Comparison of ENCODE assay signal across 8 cellular contexts in genomic region chr2:43251171-43251731, GRCh38. TPM values are rescaled to one million over a fixed set of nuclear protein-coding genes. Genes with fewer than 3 reads are reported as not detected.
DNase-seq lines count a peak whose midpoint lies in the region; ATAC-seq, FAIRE-seq and TF ChIP-seq lines count a peak whose summit lies in the region.
"Had no signal": no experiment of that assay in that cellular context is flagged by ENCODE, and none has a peak within 500 bp of the region (broad histone marks: within the 10 kb centered on the region; RNA-seq: fewer than 3 reads in every experiment).

No MANE protein-coding gene starts in this region.

- no peak overlapping the region for H3K27ac ChIP-seq in H1 (ENCODE audit: low read depth, low read length)
- H3K27ac ChIP-seq in mesenchymal stem cell (ENCODE audit: low read length, poor library complexity, severe bottlenecking) = peak overlapping the region; percentile 80
- peak overlapping the region; percentile 38 to 53 (median 48) for H3K27ac ChIP-seq in upper lobe of left lung

- H3K56ac ChIP-seq in H1 (replicated peaks; ENCODE audit: insufficient read length, low read depth, low read length) = no peak overlapping the region

- CTCF ChIA-PET in H1 (lab: Charles Lee; ENCODE audit: partially characterized antibody) = interaction anchor here (0.8 to 2.1 kb wide), 7 partner anchors 10 to 227 kb away, joined by 3 to 10 read pairs (median 4); no protein-coding TSS in a partner anchor

- peak overlapping the region; percentile 49; the same call in 1 of the 2 replicates for H2BK5ac ChIP-seq in H1 (ENCODE audit: low read depth, low read length)
- no peak overlapping the region for H2BK5ac ChIP-seq in mesenchymal stem cell (ENCODE audit: low read depth, low read length, poor library complexity, severe bottlenecking)

- H4K91ac ChIP-seq in H1 (replicated peaks; ENCODE audit: insufficient read length, low read length) = no peak overlapping the region
- peak overlapping the region; percentile 85 for H4K91ac ChIP-seq in mesenchymal stem cell (ENCODE audit: low read length)

- 79% methylated on average over 5 of the region's 5 CpGs; no CpG with 5 or more reads in 1 of the 2 experiments for WGBS in H1 (ENCODE audit: extremely low coverage in 1 of 2, insufficient coverage in 1 of 2, insufficient read length in 1 of 2, insufficient replicate concordance in 2 of 2, low coverage in 1 of 2, low lambda C conversion rate in 2 of 2, missing lambda C conversion rate in 1 of 2), 2 experiments
- 29% methylated on average over 4 of the region's 5 CpGs for WGBS in mesenchymal stem cell
- 62 to 68% methylated on average over 5 of the region's 5 CpGs for WGBS in upper lobe of left lung, 2 donors

- H2BK120ac ChIP-seq in H1 (replicated peaks; ENCODE audit: low read depth, low read length) (no peak overlapping the region), mesenchymal stem cell (ENCODE audit: low read depth, low read length) (no peak overlapping the region)

- H3K4me2 ChIP-seq in H1 (ENCODE audit: insufficient read depth in 1 of 2, low read depth in 2 of 2, low read length in 2 of 2) = no peak overlapping the region
- no peak overlapping the region for H3K4me2 ChIP-seq in mesenchymal stem cell (ENCODE audit: low read length, poor library complexity, severe bottlenecking)

- H2BK15ac ChIP-seq in H1 (ENCODE audit: low read length) (no peak overlapping the region), mesenchymal stem cell (ENCODE audit: low read depth, poor library complexity, severe bottlenecking) (no peak overlapping the region)

- no peak for FAIRE-seq in H1 (lab: Jason Lieb, UNC)

- no peak overlapping the region for H2AFZ ChIP-seq in H1 (ENCODE audit: low read length)
- H2AFZ ChIP-seq in mesenchymal stem cell (ENCODE audit: low read depth, low read length) = no peak overlapping the region

- no peaks in the 10 kb centered on the region; the same call in 1 of the 2 replicates for H3K23me2 ChIP-seq in H1 (ENCODE audit: low read depth, low read length)

- H3K4me3 ChIP-seq in H1 (ENCODE audit: extremely low read depth in 1 of 4, insufficient read depth in 2 of 4, low read depth in 3 of 4, low read length in 4 of 4) = no peak overlapping the region
- H3K4me3 ChIP-seq in mesenchymal stem cell (ENCODE audit: insufficient read depth in 1 of 2, low read depth in 1 of 2, low read length in 2 of 2) = no peak overlapping the region
- no peak overlapping the region for H3K4me3 ChIP-seq in upper lobe of left lung

- H3K9ac ChIP-seq in H1 (replicated peaks in 1 of 4; ENCODE audit: extremely low read depth in 1 of 4, low read depth in 3 of 4, low read length in 3 of 4) (no peak overlapping the region; a peak in 2 of 7 replicates), mesenchymal stem cell (ENCODE audit: low read length) (peak overlapping the region; percentile 75)

- H3K27me3 ChIP-seq in H1 (replicated peaks in 1 of 4; ENCODE audit: control insufficient read depth in 3 of 4, extremely low read depth in 1 of 4, insufficient read depth in 3 of 4, low read length in 3 of 4) = no peaks in the 10 kb centered on the region
- no peaks in the 10 kb centered on the region for H3K27me3 ChIP-seq in mesenchymal stem cell (ENCODE audit: control insufficient read depth in 1 of 2, insufficient read depth in 1 of 2, low read length in 2 of 2)
- no peaks in the 10 kb centered on the region for H3K27me3 ChIP-seq in upper lobe of left lung

- H3K79me1 ChIP-seq in H1 (ENCODE audit: low read depth, low read length) (no peaks in the 10 kb centered on the region), mesenchymal stem cell (replicated peaks; ENCODE audit: low read length, poor library complexity, severe bottlenecking) (no peaks in the 10 kb centered on the region)

- no peak overlapping the region for H4K5ac ChIP-seq in H1 (ENCODE audit: insufficient read length, low read depth, low read length)

- no peaks in the 10 kb centered on the region for H4K20me1 ChIP-seq in H1 (replicated peaks in 1 of 2; ENCODE audit: control insufficient read depth in 1 of 2, insufficient read depth in 2 of 2, low read length in 2 of 2)

- H3K23ac ChIP-seq in H1 (ENCODE audit: insufficient read length) = no peak overlapping the region
- no peak overlapping the region for H3K23ac ChIP-seq in mesenchymal stem cell (ENCODE audit: low read length in 2 of 2)

- no peak for TF ChIP-seq RAD21 in H1 (IDR thresholded peaks at IDR 0.05 in 1 of 2, conservative IDR thresholded peaks at IDR 0.05 in 1 of 2; ENCODE audit: low read depth in 2 of 2, low read length in 2 of 2)

- no peak overlapping the region for H4K8ac ChIP-seq in H1 (ENCODE audit: extremely low read depth, insufficient read depth, low read length)
- H4K8ac ChIP-seq in mesenchymal stem cell (ENCODE audit: low read length) = peak overlapping the region; percentile 79

- no peaks in the 10 kb centered on the region for H3K79me2 ChIP-seq in H1 (ENCODE audit: control insufficient read depth in 1 of 2, insufficient read depth in 2 of 2, low read length in 2 of 2)

- H2BK20ac ChIP-seq in H1 (ENCODE audit: low read length) = no peak overlapping the region

- ATAC-seq in upper lobe of left lung (ENCODE audit: low FRiP score in 2 of 2) = peak in 1 of 2 donors; percentile 88
- ATAC-seq in GM21529 (IDR thresholded peaks at IDR 0.05; ENCODE audit: unreplicated experiment) = no peak

- H2AK5ac ChIP-seq in H1 (ENCODE audit: low read depth, low read length) (no peak overlapping the region), mesenchymal stem cell (ENCODE audit: low read length, severe bottlenecking) (no peak overlapping the region)

- H3K18ac ChIP-seq in H1 (ENCODE audit: extremely low read depth, low read length) (peak overlapping the region; percentile 65), mesenchymal stem cell (ENCODE audit: low read depth in 1 of 2, low read length in 2 of 2) (peak overlapping the region; percentile 93)

- no peak for TF ChIP-seq EP300 in H1 (IDR thresholded peaks at IDR 0.05; ENCODE audit: borderline replicate concordance in 1 of 2, low read depth in 2 of 2, low read length in 2 of 2)
- no peak for TF ChIP-seq EP300 in upper lobe of left lung (IDR thresholded peaks at IDR 0.05)

- H3K4me1 ChIP-seq in H1 (replicated peaks in 1 of 4; ENCODE audit: control insufficient read depth in 3 of 4, insufficient read depth in 4 of 4, low read length in 3 of 4) = peaks cover 0 to 8% (median 0%) of the 10 kb centered on the region in 4 experiments; a peak in 3 of 7 replicates
- peaks cover 8% of the 10 kb centered on the region for H3K4me1 ChIP-seq in mesenchymal stem cell (ENCODE audit: control insufficient read depth, insufficient read depth, low read depth, low read length)
- H3K4me1 ChIP-seq in upper lobe of left lung = peaks cover 0 to 6% (median 3%) of the 10 kb centered on the region in 4 donors

- no peak; a peak in 1 of 3 replicates for TF ChIP-seq POLR2A in H1 (IDR thresholded peaks at IDR 0.05; ENCODE audit: control extremely low read depth in 1 of 2, low read depth in 2 of 2, low read length in 2 of 2)
- TF ChIP-seq POLR2A in upper lobe of left lung (IDR thresholded peaks at IDR 0.05) = no peak

- H3K14ac ChIP-seq in H1 (ENCODE audit: insufficient read length) (no peak overlapping the region), mesenchymal stem cell (ENCODE audit: low read length in 2 of 2) (no peak overlapping the region)

- no peaks in the 10 kb centered on the region for H3K36me3 ChIP-seq in H1 (ENCODE audit: control insufficient read depth in 2 of 4, insufficient read depth in 4 of 4, low read length in 3 of 4)
- H3K36me3 ChIP-seq in mesenchymal stem cell (ENCODE audit: control insufficient read depth in 1 of 2, insufficient read depth in 2 of 2, low read depth in 1 of 2, low read length in 2 of 2) = peaks cover 0 to 11% of the 10 kb centered on the region in 2 experiments
- peaks cover 0 to 7% (median 0%) of the 10 kb centered on the region in 4 donors for H3K36me3 ChIP-seq in upper lobe of left lung

- peak; percentile 75 for DNase-seq in NCI-H2107 treated with DMSO at 0.1 percent for 48 hours (lab: John Stamatoyannopoulos, UW; ENCODE audit: unreplicated experiment)
- DNase-seq in H1 (ENCODE audit: low read depth in 1 of 2, low spot score in 2 of 2) = no peak
- peak; percentile 69 for DNase-seq in mesenchymal stem cell
- no peak for DNase-seq in upper lobe of left lung
- no peak for DNase-seq in hippocampal formation (lab: John Stamatoyannopoulos, UW)
- DNase-seq in activated T-cell treated with anti-CD3 and anti-CD28 coated beads, Interleukin-2, amount 50 U/mL, for 48 hours = no peak
- DNase-seq: activated CD4-positive, alpha-beta T cell treated with anti-CD3 and anti-CD28 coated beads, Interleukin-2, amount 50 U/mL, for 4 hours had no signal

- no peaks in the 10 kb centered on the region for H3K9me3 ChIP-seq in H1 (ENCODE audit: insufficient read depth in 2 of 2, low read depth in 1 of 2, low read length in 1 of 2)
- H3K9me3 ChIP-seq in mesenchymal stem cell (ENCODE audit: control insufficient read depth, low read length) = no peaks in the 10 kb centered on the region
- no peaks in the 10 kb centered on the region for H3K9me3 ChIP-seq in upper lobe of left lung

- no peak for TF ChIP-seq CTCF in H1 (IDR thresholded peaks at IDR 0.05; ENCODE audit: control extremely low read depth in 1 of 3, insufficient read depth in 1 of 3, low read depth in 1 of 3, low read length in 3 of 3)
- no peak for TF ChIP-seq CTCF in upper lobe of left lung (IDR thresholded peaks at IDR 0.05)

- H3K4ac ChIP-seq in H1 (replicated peaks; ENCODE audit: insufficient read length, low read depth, low read length) (no peak overlapping the region), mesenchymal stem cell (ENCODE audit: low read depth in 1 of 2, low read length in 2 of 2) (peak overlapping the region; percentile 82 to 91)

- H2BK12ac ChIP-seq in H1 (ENCODE audit: low read depth, low read length) = no peak overlapping the region
- peak overlapping the region; percentile 79 to 80 for H2BK12ac ChIP-seq in mesenchymal stem cell (ENCODE audit: low read length in 2 of 2)

- POLR2A ChIA-PET in H1 (lab: Charles Lee; ENCODE audit: partially characterized antibody) = no interaction called here

TF ChIP-seq in H1, 55 proteins besides CTCF, POLR2A, EP300 and RAD21:
- TF ChIP-seq CREB1 (IDR thresholded peaks at IDR 0.05) = no peak

RNA-seq across cellular contexts. Expression of gene ZFP36L2, which starts 24.8 kb away (rescaled TPM):
- total RNA-seq in H1 (2021; fragmentation: NEBNext Ultra II Directional; extraction: Animal tissue kit (Norgen Biotek cat#: 25700)) = 102 and 109 TPM in 2 replicates
- polyA plus RNA-seq in H1 (2011; rRNA removed) = 13.4 and 15.6 TPM in 2 replicates
- polyA plus RNA-seq in H1 (2011; cell fraction: cytosol; rRNA removed) = 10.6 TPM
- polyA plus RNA-seq in H1 (2011; cell fraction: nucleus; rRNA removed) = 10.7 TPM
- 31.8 to 48.4 TPM (median 38.8 TPM) in 4 replicates for polyA plus RNA-seq in H1 (2012, experiment 1 of 2)
- 44.9 TPM for polyA plus RNA-seq in H1 (2012, experiment 2 of 2)
- 57.0 TPM for polyA plus RNA-seq in H1 (2013, experiment 1 of 2)
- 62.5 TPM for polyA plus RNA-seq in H1 (2013, experiment 2 of 2)
- polyA minus RNA-seq in H1 (2011; rRNA and poly(A)+ RNA removed) = 4.5 and 4.8 TPM in 2 replicates
- polyA minus RNA-seq in H1 (2011; cell fraction: cytosol; rRNA and poly(A)+ RNA removed) = 29.6 TPM
- 20.3 TPM for polyA minus RNA-seq in H1 (2011; cell fraction: nucleus; rRNA and poly(A)+ RNA removed)
- polyA plus RNA-seq in mesenchymal stem cell (2013, experiment 1 of 2) = 88.2 TPM
- 85.9 TPM for polyA plus RNA-seq in mesenchymal stem cell (2013, experiment 2 of 2)
- total RNA-seq in upper lobe of left lung = 100 to 1,000 TPM in 4 of 6 donors, 10 to 100 TPM in 2; 65.4 to 180 (median 127) TPM

Comparison
In these comparisons a context has a peak if more than half of its experiments do, and no peak if none do; other contexts are left out.
1. DNase-seq: peak in NCI-H2107 treated with DMSO at 0.1 percent for 48 hours (single experiment) and mesenchymal stem cell (single experiment); none in H1 (0 of 2), upper lobe of left lung (0 of 2), hippocampal formation (0 of 2) and activated T-cell treated with anti-CD3 and anti-CD28 coated beads, Interleukin-2, amount 50 U/mL, for 48 hours (0 of 2).